30 cellular contexts compared by ENCODE assay signal in genomic region chr6:146484411-146484810, GRCh38. TPM values are rescaled to one million over a fixed set of nuclear protein-coding genes. Genes with fewer than 3 reads are reported as not detected.
DNase-seq lines count a peak whose midpoint lies in the region; ATAC-seq, FAIRE-seq and TF ChIP-seq lines count a peak whose summit lies in the region.
"Had no signal": no experiment of that assay in that cellular context is flagged by ENCODE, and none has a peak within 500 bp of the region (broad histone marks: within the 10 kb centered on the region; RNA-seq: fewer than 3 reads in every experiment).

No MANE protein-coding gene starts in this region.

- H3K27me3 ChIP-seq in HepG2 (ENCODE audit: control insufficient read depth in 1 of 2, insufficient read depth in 2 of 2, low read length in 2 of 2) (peaks cover 0 to 1% of the 10 kb centered on the region in 2 experiments; a peak in 2 of 5 replicates), right lobe of liver (no peaks in the 10 kb centered on the region)
- H3K27me3 ChIP-seq: BE2C; BLaER1; BLaER1 treated with 17β-estradiol and CSF1 and Interleukin-3, amounts not matched to agents 10 nM and 100 nM had no signal

- FAIRE-seq in HepG2 (lab: Jason Lieb, UNC), result no peak
- FAIRE-seq: A204.1, A549, D721Med had no signal

- DNase-seq in HepG2 (ENCODE audit: low spot score) (no peak), right lobe of liver (no peak)
- DNase-seq: 8988T; ACHN; AML-193; BE2C; C1 segment of cervical spinal cord; Caco-2; Calu3; CD4-positive, alpha-beta memory T cell; CD4-positive, alpha-beta T cell; CD4-positive, CD25-positive, alpha-beta regulatory T cell; CD8-positive, alpha-beta memory T cell; CD8-positive, alpha-beta T cell; COR-L47; DMS 273 treated with DMSO at 0.1 percent for 48 hours; DMS153; DMS53; DMS79; DMS79 treated with DMSO at 0.1 percent for 48 hours; DND-41; EL had no signal

- H3K4me3 ChIP-seq in HepG2 (replicated peaks in 1 of 3; ENCODE audit: insufficient read depth in 1 of 3, low read depth in 2 of 3, low read length in 3 of 3) (no peak overlapping the region), right lobe of liver (no peak overlapping the region)
- H3K4me3 ChIP-seq: A549; BLaER1; BLaER1 treated with 17β-estradiol and CSF1 and Interleukin-3, amounts not matched to agents 10 nM and 100 nM had no signal

- POLR2A ChIA-PET in HepG2 (lab: Yijun Ruan, JAX), result no interaction called here

- H3K4me1 ChIP-seq in HepG2 (ENCODE audit: insufficient read depth, low read length) (no peaks in the 10 kb centered on the region), right lobe of liver (no peaks in the 10 kb centered on the region)
- H3K4me1 ChIP-seq: A549; BE2C; BLaER1; BLaER1 treated with 17β-estradiol and CSF1 and Interleukin-3, amounts not matched to agents 10 nM and 100 nM; Caco-2 had no signal

- TF ChIP-seq POLR2A in HepG2 (IDR thresholded peaks at IDR 0.05; ENCODE audit: insufficient read depth in 1 of 2, low read depth in 2 of 2, low read length in 2 of 2) (no peak), right lobe of liver (IDR thresholded peaks at IDR 0.05) (no peak)

- H3K27ac ChIP-seq in HepG2 (ENCODE audit: extremely low read length, insufficient read depth, low read length) (no peak overlapping the region), right lobe of liver (no peak overlapping the region)
- H3K27ac ChIP-seq: 22Rv1; A549; BLaER1; BLaER1 treated with 17β-estradiol and CSF1 and Interleukin-3, amounts not matched to agents 10 nM and 100 nM; C4-2B had no signal

- WGBS in HepG2 (ENCODE audit: low lambda C conversion rate), result 10% methylated on average over 3 of the region's 3 CpGs
- 63% methylated on average over 3 of the region's 3 CpGs for WGBS in right lobe of liver (ENCODE audit: insufficient coverage, low coverage, low lambda C conversion rate, missing lambda C conversion rate)

- H3K4me2 ChIP-seq in HepG2 (ENCODE audit: low read depth, low read length), result no peak overlapping the region
- H3K4me2 ChIP-seq: A549; BLaER1; BLaER1 treated with 17β-estradiol and CSF1 and Interleukin-3, amounts not matched to agents 10 nM and 100 nM had no signal

- CTCF ChIA-PET in HepG2 (lab: Yijun Ruan, JAX; ENCODE audit: low intra/inter-chr PET ratio, low total read pairs), result no interaction called here

- H3K9me3 ChIP-seq in HepG2 (ENCODE audit: low read length) (0 out of 2 replicates have a peak, but pooled peaks cover 5% of the 10 kb centered on the region), right lobe of liver (peaks cover 0 to 3% (median 0%) of the 10 kb centered on the region in 4 donors)
- H3K9me3 ChIP-seq: A549, BE2C, Caco-2 had no signal

- TF ChIP-seq CTCF in HepG2 (CRISPR knock-in tag; IDR thresholded peaks at IDR 0.05) (no peak), right lobe of liver (IDR thresholded peaks at IDR 0.05) (no peak)

- H2AFZ ChIP-seq in HepG2 (ENCODE audit: low read length), result no peak overlapping the region

- no peaks in the 10 kb centered on the region for H4K20me1 ChIP-seq in HepG2 (ENCODE audit: insufficient read depth, low read length)
- H4K20me1 ChIP-seq: BLaER1; BLaER1 treated with 17β-estradiol and CSF1 and Interleukin-3, amounts not matched to agents 10 nM and 100 nM had no signal

- ATAC-seq in HepG2 (no peak), right lobe of liver (no peak)
- ATAC-seq: A549; CD8-positive, alpha-beta T cell had no signal

- intact Hi-C loops in HepG2 (cut with micrococcal nuclease; ENCODE audit: unreplicated experiment) (no loop called here), right lobe of liver (cut with DNase I) (no loop called here)

- no peaks in the 10 kb centered on the region for H3K79me2 ChIP-seq in HepG2 (ENCODE audit: insufficient read depth, low read length)

- TF ChIP-seq EP300 in HepG2 (IDR thresholded peaks at IDR 0.05; ENCODE audit: low read depth in 2 of 2, low read length in 2 of 2), result no peak
- no peak for TF ChIP-seq EP300 in HepG2 (CRISPR knock-in tag; IDR thresholded peaks at IDR 0.05; ENCODE audit: borderline replicate concordance)

- BruUV-seq in HepG2 (replicated peaks; lab: Mats Ljungman, UMichigan), result no TSS peak

- in situ Hi-C loops in HepG2 (cut with HindIII; ENCODE audit: extremely low pct_ligation_motif_present, low pct_unique_long_range_greater_than_20kb), result no loop called here

- no peak for TF ChIP-seq RAD21 in HepG2 (CRISPR knock-in tag; IDR thresholded peaks at IDR 0.05)

- H3K36me3 ChIP-seq in HepG2 (replicated peaks in 1 of 2; ENCODE audit: control insufficient read depth in 1 of 2, insufficient read depth in 2 of 2, low read length in 2 of 2), result no peaks in the 10 kb centered on the region
- H3K36me3 ChIP-seq in right lobe of liver, result no peaks in the 10 kb centered on the region
- H3K36me3 ChIP-seq: BE2C; BLaER1; BLaER1 treated with 17β-estradiol and CSF1 and Interleukin-3, amounts not matched to agents 10 nM and 100 nM had no signal

- no peak overlapping the region for H3K9ac ChIP-seq in HepG2 (ENCODE audit: insufficient read depth, low read depth, low read length)
- H3K9ac ChIP-seq: BLaER1; BLaER1 treated with 17β-estradiol and CSF1 and Interleukin-3, amounts not matched to agents 10 nM and 100 nM had no signal

TF ChIP-seq in HepG2, 621 proteins besides CTCF, POLR2A, EP300 and RAD21:
- peak; percentile 57; the same call in 1 of the 2 replicates for TF ChIP-seq MAFF (IDR thresholded peaks at IDR 0.05; ENCODE audit: low read depth, low read length)
- no peak for TF ChIP-seq MIXL1 (CRISPR knock-in tag; IDR thresholded peaks at IDR 0.05)
- TF ChIP-seq MAFK (conservative IDR thresholded peaks at IDR 0.05 in 1 of 2, IDR thresholded peaks at IDR 0.05 in 1 of 2; ENCODE audit: low read length in 2 of 2), result peak in 1 of 2 experiments; percentile 66; a peak in 2 of 4 replicates

RNA-seq across cellular contexts. Expression of gene RAB32, which starts 59.2 kb away (rescaled TPM):
- total RNA-seq in HepG2 (2016; rRNA removed; fragmentation: Illumina TruSeq; extraction: Trizol) (93.9 and 101 TPM in 2 replicates), right lobe of liver (10 to 100 TPM; 12.7 to 55.1 (median 29.2) TPM)
- 83.6 and 91.0 TPM in 2 replicates for total RNA-seq in HepG2 (2016; cell fraction: cytosol; rRNA removed; fragmentation: Illumina TruSeq; extraction: Trizol; ENCODE audit: low read depth)
- 91.2 and 99.3 TPM in 2 replicates for total RNA-seq in HepG2 (2016; cell fraction: insoluble cytoplasmic fraction; rRNA removed; fragmentation: Illumina TruSeq; extraction: Trizol)
- 119 and 134 TPM in 2 replicates for total RNA-seq in HepG2 (2016; cell fraction: membrane; rRNA removed; fragmentation: Illumina TruSeq; extraction: Trizol)
- 31.7 and 38.6 TPM in 2 replicates for total RNA-seq in HepG2 (2016; cell fraction: nucleus; rRNA removed; fragmentation: Illumina TruSeq; extraction: Trizol)
- 42.2 and 43.7 TPM in 2 replicates for polyA plus RNA-seq in HepG2 (2011; rRNA removed)
- 32.2 and 38.9 TPM in 2 replicates for polyA plus RNA-seq in HepG2 (2011; cell fraction: cytosol; rRNA removed)
- 9.0 and 11.3 TPM in 2 replicates for polyA plus RNA-seq in HepG2 (2011; cell fraction: nucleus; rRNA removed)
- 28.1 and 30.9 TPM in 2 replicates for polyA plus RNA-seq in HepG2 (2012)
- 67.2 and 84.6 TPM in 2 replicates for polyA plus RNA-seq in HepG2 (2016; cell fraction: cytosol; fragmentation: Illumina TruSeq; extraction: Trizol; ENCODE audit: low read depth)
- polyA plus RNA-seq in HepG2 (2016; cell fraction: insoluble cytoplasmic fraction; fragmentation: Illumina TruSeq; extraction: Trizol; ENCODE audit: low read depth), result 73.2 and 73.8 TPM in 2 replicates
- 74.1 and 88.0 TPM in 2 replicates for polyA plus RNA-seq in HepG2 (2016; cell fraction: membrane; fragmentation: Illumina TruSeq; extraction: Trizol; ENCODE audit: low read depth)
- polyA plus RNA-seq in HepG2 (2016; cell fraction: nucleus; fragmentation: Illumina TruSeq; extraction: Trizol; ENCODE audit: insufficient read depth, low read depth), result 37.3 and 44.9 TPM in 2 replicates
- 9.4 and 16.1 TPM in 2 replicates for polyA minus RNA-seq in HepG2 (2011; rRNA and poly(A)+ RNA removed; ENCODE audit: low replicate concordance)
- 10.0 TPM in 2 replicates for polyA minus RNA-seq in HepG2 (2011; cell fraction: cytosol; rRNA and poly(A)+ RNA removed)
- polyA minus RNA-seq in HepG2 (2011; cell fraction: nucleus; rRNA and poly(A)+ RNA removed), result 8.1 and 11.8 TPM in 2 replicates
- total RNA-seq: B cell; CD8-positive, alpha-beta T cell had no signal
- polyA plus RNA-seq: CD4-positive, alpha-beta memory T cell had no signal
